14 cellular contexts compared by ENCODE assay signal in genomic region chr13:73803997-73804396, GRCh38.
DNase-seq lines count a peak whose midpoint lies in the region; ATAC-seq and TF ChIP-seq lines count a peak whose summit lies in the region.
"Had no signal": no experiment of that assay in that cellular context is flagged by ENCODE, and none has a peak within 500 bp of the region (broad histone marks: within the 10 kb centered on the region; RNA-seq: fewer than 3 reads in every experiment).

No MANE protein-coding gene starts in this region.

- H3K27me3 ChIP-seq in heart right ventricle: no peaks in the 10 kb centered on the region
- H3K27me3 ChIP-seq: esophagus squamous epithelium, SJCRH30, tibial nerve had no signal

- H3K36me3 ChIP-seq in heart right ventricle: peaks cover 0 to 15% (median 0%) of the 10 kb centered on the region in 9 donors
- H3K36me3 ChIP-seq: esophagus squamous epithelium, SJCRH30, tibial nerve had no signal

- no peaks in the 10 kb centered on the region for H3K9me3 Mint-ChIP-seq in HFFc6
- no peaks in the 10 kb centered on the region for H3K9me3 Mint-ChIP-seq in activated CD8-positive, alpha-beta T cell treated with anti-CD3 and anti-CD28 coated beads for 36 hours
- H3K9me3 Mint-ChIP-seq: neural crest cell had no signal

- H3K36me3 Mint-ChIP-seq in HFFc6 (ENCODE audit: low read depth): peaks cover 5% of the 10 kb centered on the region
- H3K36me3 Mint-ChIP-seq in activated CD8-positive, alpha-beta T cell treated with anti-CD3 and anti-CD28 coated beads for 36 hours (ENCODE audit: low read depth): peaks cover 10% of the 10 kb centered on the region

- H3K4me1 ChIP-seq in heart right ventricle: no peaks in the 10 kb centered on the region
- H3K4me1 ChIP-seq: esophagus squamous epithelium had no signal

- ATAC-seq in heart right ventricle: no peak
- ATAC-seq in activated CD8-positive, alpha-beta T cell treated with anti-CD3 and anti-CD28 coated beads for 36 hours: no peak
- ATAC-seq: right cardiac atrium had no signal

- peak; percentile 15 for DNase-seq in AG08395 (ENCODE audit: low spot score)
- peak; percentile 88 for DNase-seq in HFFc6
- peak; percentile 62 for DNase-seq in amniotic epithelial cell (ENCODE audit: low read depth)
- peak; percentile 66 to 77 for DNase-seq in foreskin fibroblast
- DNase-seq in heart right ventricle: no peak
- no peak for DNase-seq in activated T-cell treated with anti-CD3 and anti-CD28 coated beads, Interleukin-2, amount 50 U/mL, for 1 hour
- no peak for DNase-seq in activated CD8-positive, alpha-beta T cell treated with anti-CD3 and anti-CD28 coated beads for 36 hours
- no peak for DNase-seq in activated CD4-positive, alpha-beta T cell treated with anti-CD3 and anti-CD28 coated beads, Interleukin-2, amount 50 U/mL, for 4 hours
- DNase-seq: activated T-cell treated with anti-CD3 and anti-CD28 coated beads, Interleukin-2, amount 50 U/mL, for 48 hours; esophagus squamous epithelium; right cardiac atrium; SJCRH30 had no signal

- H3K4me1 Mint-ChIP-seq in HFFc6 (ENCODE audit: low read depth): peaks cover 56% of the 10 kb centered on the region
- peaks cover 11% of the 10 kb centered on the region for H3K4me1 Mint-ChIP-seq in activated CD8-positive, alpha-beta T cell treated with anti-CD3 and anti-CD28 coated beads for 36 hours (ENCODE audit: low read depth)

- H3K27ac Mint-ChIP-seq in HFFc6: peak overlapping the region; percentile 81
- no peak overlapping the region for H3K27ac Mint-ChIP-seq in activated CD8-positive, alpha-beta T cell treated with anti-CD3 and anti-CD28 coated beads for 36 hours

- H3K27ac ChIP-seq in heart right ventricle: no peak overlapping the region
- H3K27ac ChIP-seq: esophagus squamous epithelium, SJCRH30, tibial nerve had no signal

- 85 to 87% methylated on average over 1 of the region's 1 CpG for WGBS in heart right ventricle, 2 donors

- intact Hi-C loops in heart right ventricle (cut with DNase I): no loop called here
- intact Hi-C loops in activated CD8-positive, alpha-beta T cell treated with anti-CD3 and anti-CD28 coated beads for 36 hours (cut with micrococcal nuclease): no loop called here

- CTCF ChIA-PET in activated CD8-positive, alpha-beta T cell treated with anti-CD3 and anti-CD28 coated beads for 36 hours (lab: Charles Lee): no interaction called here

- H3K9me3 ChIP-seq in heart right ventricle: no peaks in the 10 kb centered on the region
- H3K9me3 ChIP-seq: esophagus squamous epithelium, SJCRH30, tibial nerve had no signal

- no peak for TF ChIP-seq CTCF in HFFc6 (IDR thresholded peaks at IDR 0.05)
- no peak for TF ChIP-seq CTCF in foreskin fibroblast (IDR thresholded peaks at IDR 0.05; ENCODE audit: low read depth, low read length)
- no peak for TF ChIP-seq CTCF in heart right ventricle (IDR thresholded peaks at IDR 0.05)
- TF ChIP-seq CTCF in activated CD8-positive, alpha-beta T cell treated with anti-CD3 and anti-CD28 coated beads for 36 hours (IDR thresholded peaks at IDR 0.05): no peak

- H3K4me3 Mint-ChIP-seq in HFFc6: peak overlapping the region; percentile 31
- no peak overlapping the region for H3K4me3 Mint-ChIP-seq in activated CD8-positive, alpha-beta T cell treated with anti-CD3 and anti-CD28 coated beads for 36 hours
- H3K4me3 Mint-ChIP-seq: neural crest cell had no signal

- no peaks in the 10 kb centered on the region; the same call in 1 of the 2 replicates for H3K27me3 Mint-ChIP-seq in HFFc6 (ENCODE audit: insufficient read depth)
- H3K27me3 Mint-ChIP-seq in activated CD8-positive, alpha-beta T cell treated with anti-CD3 and anti-CD28 coated beads for 36 hours: no peaks in the 10 kb centered on the region

- H3K4me3 ChIP-seq in foreskin fibroblast (ENCODE audit: low read depth in 1 of 2, low read length in 2 of 2) (no peak overlapping the region), heart right ventricle (no peak overlapping the region)
- H3K4me3 ChIP-seq: esophagus squamous epithelium, SJCRH30, tibial nerve had no signal

- POLR2A ChIA-PET in activated CD8-positive, alpha-beta T cell treated with anti-CD3 and anti-CD28 coated beads for 36 hours (lab: Charles Lee): no interaction called here

Comparison
In these comparisons a context has a peak if more than half of its experiments do, and no peak if none do; other contexts are left out.
1. DNase-seq: peak in AG08395 (single experiment), HFFc6 (single experiment), amniotic epithelial cell (single experiment) and foreskin fibroblast (2 of 2); none in heart right ventricle (0 of 2), activated T-cell treated with anti-CD3 and anti-CD28 coated beads, Interleukin-2, amount 50 U/mL, for 1 hour (single experiment), activated CD8-positive, alpha-beta T cell treated with anti-CD3 and anti-CD28 coated beads for 36 hours (single experiment) and activated CD4-positive, alpha-beta T cell treated with anti-CD3 and anti-CD28 coated beads, Interleukin-2, amount 50 U/mL, for 4 hours (0 of 2).